In the genomic region with DNA sequence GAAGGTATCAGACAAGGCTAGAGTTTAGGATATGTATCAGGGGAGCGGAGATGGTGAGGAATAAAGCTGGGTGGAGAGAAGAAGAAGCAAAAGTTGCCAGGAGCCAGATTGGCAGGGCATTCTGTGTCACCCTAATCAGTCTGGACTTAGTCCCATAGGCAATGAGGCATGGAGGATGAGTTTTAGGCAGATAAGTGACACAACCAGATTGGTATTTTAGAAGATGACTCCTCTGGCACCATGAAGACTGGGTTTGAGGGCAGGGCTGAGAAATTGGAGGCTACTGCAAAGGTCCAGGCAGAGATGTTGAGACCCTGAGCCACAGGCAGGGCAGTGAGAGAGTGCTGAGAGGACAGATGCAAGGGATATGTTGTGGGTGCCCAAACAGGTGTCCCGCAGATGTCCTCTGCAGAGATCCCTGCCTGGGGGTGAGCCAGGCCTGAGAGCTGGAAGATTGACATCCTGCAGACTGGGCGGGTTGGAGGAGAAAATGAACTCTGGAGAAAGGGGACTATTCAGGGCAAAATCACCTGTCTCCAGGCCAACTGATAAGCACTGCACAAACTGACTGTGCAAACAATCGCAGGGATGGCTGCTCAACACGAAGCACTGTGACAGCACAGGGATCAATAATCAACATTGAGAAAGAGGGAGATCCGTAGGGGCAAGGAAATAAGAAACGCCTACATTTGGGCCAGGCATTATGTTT, we compare ENCODE assay signal across 1 cellular context.
A peak's percentile ranks its signal among the peaks of the same experiment; 100 is the strongest.
TF ChIP-seq lines count a peak whose summit lies in the region.

No MANE protein-coding gene starts in this region.

TF ChIP-seq in HepG2, 621 proteins besides CTCF, POLR2A, EP300 and RAD21 (continued from another document):
- TF ChIP-seq, protein P1, sequence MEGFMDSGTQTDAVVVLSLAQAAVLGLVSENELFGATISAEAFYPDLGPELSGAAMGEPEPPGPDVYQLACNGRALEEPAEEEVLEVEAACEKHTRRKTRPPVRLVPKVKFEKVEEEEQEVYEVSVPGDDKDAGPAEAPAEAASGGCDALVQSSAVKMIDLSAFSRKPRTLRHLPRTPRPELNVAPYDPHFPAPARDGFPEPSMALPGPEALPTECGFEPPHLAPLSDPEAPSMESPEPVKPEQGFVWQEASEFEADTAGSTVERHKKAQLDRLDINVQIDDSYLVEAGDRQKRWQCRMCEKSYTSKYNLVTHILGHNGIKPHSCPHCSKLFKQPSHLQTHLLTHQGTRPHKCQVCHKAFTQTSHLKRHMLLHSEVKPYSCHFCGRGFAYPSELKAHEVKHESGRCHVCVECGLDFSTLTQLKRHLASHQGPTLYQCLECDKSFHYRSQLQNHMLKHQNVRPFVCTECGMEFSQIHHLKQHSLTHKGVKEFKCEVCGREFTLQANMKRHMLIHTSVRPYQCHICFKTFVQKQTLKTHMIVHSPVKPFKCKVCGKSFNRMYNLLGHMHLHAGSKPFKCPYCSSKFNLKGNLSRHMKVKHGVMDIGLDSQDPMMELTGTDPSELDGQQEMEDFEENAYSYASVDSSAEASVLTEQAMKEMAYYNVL (CRISPR knock-in tag; IDR thresholded peaks at IDR 0.05; ENCODE audit: borderline replicate concordance) = peak; percentile 42; the same call in 1 of the 2 replicates
- no peak for TF ChIP-seq KDM5B (CRISPR knock-in tag; IDR thresholded peaks at IDR 0.05; ENCODE audit: borderline replicate concordance)
- peak; percentile 66 for TF ChIP-seq PHF21A (CRISPR knock-in tag; IDR thresholded peaks at IDR 0.05)
- TF ChIP-seq, protein P2, sequence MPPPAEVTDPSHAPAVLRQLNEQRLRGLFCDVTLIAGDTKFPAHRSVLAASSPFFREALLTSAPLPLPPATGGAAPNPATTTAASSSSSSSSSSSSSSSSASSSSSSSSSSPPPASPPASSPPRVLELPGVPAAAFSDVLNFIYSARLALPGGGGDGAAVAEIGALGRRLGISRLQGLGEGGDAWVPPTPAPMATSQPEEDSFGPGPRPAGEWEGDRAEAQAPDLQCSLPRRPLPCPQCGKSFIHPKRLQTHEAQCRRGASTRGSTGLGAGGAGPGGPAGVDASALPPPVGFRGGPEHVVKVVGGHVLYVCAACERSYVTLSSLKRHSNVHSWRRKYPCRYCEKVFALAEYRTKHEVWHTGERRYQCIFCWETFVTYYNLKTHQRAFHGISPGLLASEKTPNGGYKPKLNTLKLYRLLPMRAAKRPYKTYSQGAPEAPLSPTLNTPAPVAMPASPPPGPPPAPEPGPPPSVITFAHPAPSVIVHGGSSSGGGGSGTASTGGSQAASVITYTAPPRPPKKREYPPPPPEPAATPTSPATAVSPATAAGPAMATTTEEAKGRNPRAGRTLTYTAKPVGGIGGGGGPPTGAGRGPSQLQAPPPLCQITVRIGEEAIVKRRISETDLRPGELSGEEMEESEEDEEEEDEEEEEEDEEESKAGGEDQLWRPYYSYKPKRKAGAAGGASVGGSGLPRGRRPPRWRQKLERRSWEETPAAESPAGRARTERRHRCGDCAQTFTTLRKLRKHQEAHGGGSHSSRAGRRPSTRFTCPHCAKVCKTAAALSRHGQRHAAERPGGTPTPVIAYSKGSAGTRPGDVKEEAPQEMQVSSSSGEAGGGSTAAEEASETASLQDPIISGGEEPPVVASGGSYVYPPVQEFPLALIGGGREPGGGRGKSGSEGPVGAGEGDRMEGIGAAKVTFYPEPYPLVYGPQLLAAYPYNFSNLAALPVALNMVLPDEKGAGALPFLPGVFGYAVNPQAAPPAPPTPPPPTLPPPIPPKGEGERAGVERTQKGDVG (CRISPR knock-in tag; IDR thresholded peaks at IDR 0.05; ENCODE audit: borderline replicate concordance) = no peak
- no peak for TF ChIP-seq SOX6 (IDR thresholded peaks at IDR 0.05)
- TF ChIP-seq SOX6 (CRISPR knock-in tag; IDR thresholded peaks at IDR 0.05) = peak; percentile 77
- 0 out of 2 replicates have a peak, but pooled peaks have one; percentile 33 for TF ChIP-seq MEIS1 (CRISPR knock-in tag; IDR thresholded peaks at IDR 0.05; ENCODE audit: borderline replicate concordance)
- peak; percentile 85 for TF ChIP-seq AHDC1 (CRISPR knock-in tag; IDR thresholded peaks at IDR 0.05; ENCODE audit: borderline replicate concordance)
- TF ChIP-seq MAFK (conservative IDR thresholded peaks at IDR 0.05 in 1 of 2, IDR thresholded peaks at IDR 0.05 in 1 of 2; ENCODE audit: low read length in 2 of 2) = no peak
- TF ChIP-seq HNF4A (CRISPR knock-in tag; IDR thresholded peaks at IDR 0.05) = peak; percentile 59; the same call in 1 of the 2 replicates
- no peak for TF ChIP-seq ZNF772 (CRISPR knock-in tag; IDR thresholded peaks at IDR 0.05)
- TF ChIP-seq RARA (CRISPR knock-in tag; IDR thresholded peaks at IDR 0.05) = 0 out of 2 replicates have a peak, but pooled peaks have one; percentile 16
- no peak for TF ChIP-seq MBD4 (IDR thresholded peaks at IDR 0.05; ENCODE audit: borderline replicate concordance, low read length)
- no peak for TF ChIP-seq SIX4 (CRISPR knock-in tag; IDR thresholded peaks at IDR 0.05)
- TF ChIP-seq, protein P3, sequence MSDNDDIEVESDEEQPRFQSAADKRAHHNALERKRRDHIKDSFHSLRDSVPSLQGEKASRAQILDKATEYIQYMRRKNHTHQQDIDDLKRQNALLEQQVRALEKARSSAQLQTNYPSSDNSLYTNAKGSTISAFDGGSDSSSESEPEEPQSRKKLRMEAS (IDR thresholded peaks at IDR 0.05) = peak; percentile 66
- peak; percentile 70 for TF ChIP-seq CEBPG (CRISPR knock-in tag; IDR thresholded peaks at IDR 0.05)
- peak; percentile 58; the same call in 1 of the 2 replicates for TF ChIP-seq TBX2 (CRISPR knock-in tag; IDR thresholded peaks at IDR 0.05; ENCODE audit: borderline replicate concordance)
- TF ChIP-seq GFI1 (CRISPR knock-in tag; IDR thresholded peaks at IDR 0.05; ENCODE audit: borderline replicate concordance) = peak; percentile 74
- no peak for TF ChIP-seq ZNF451 (CRISPR knock-in tag; IDR thresholded peaks at IDR 0.05)
- TF ChIP-seq HNF4G (IDR thresholded peaks at IDR 0.05; ENCODE audit: borderline replicate concordance, low read depth, low read length) = peak; percentile 60; the same call in 1 of the 2 replicates
- TF ChIP-seq HNF4G (CRISPR knock-in tag; IDR thresholded peaks at IDR 0.05; ENCODE audit: borderline replicate concordance, low read depth) = no peak
- TF ChIP-seq ZNF607 (CRISPR knock-in tag; IDR thresholded peaks at IDR 0.05; ENCODE audit: borderline replicate concordance) = peak; percentile 52; the same call in 1 of the 2 replicates
- TF ChIP-seq SCMH1 (CRISPR knock-in tag; IDR thresholded peaks at IDR 0.05; ENCODE audit: borderline replicate concordance) = no peak
- TF ChIP-seq ZMYM4 (CRISPR knock-in tag; IDR thresholded peaks at IDR 0.05) = 0 out of 2 replicates have a peak, but pooled peaks have one; percentile 60
- TF ChIP-seq, protein P4, sequence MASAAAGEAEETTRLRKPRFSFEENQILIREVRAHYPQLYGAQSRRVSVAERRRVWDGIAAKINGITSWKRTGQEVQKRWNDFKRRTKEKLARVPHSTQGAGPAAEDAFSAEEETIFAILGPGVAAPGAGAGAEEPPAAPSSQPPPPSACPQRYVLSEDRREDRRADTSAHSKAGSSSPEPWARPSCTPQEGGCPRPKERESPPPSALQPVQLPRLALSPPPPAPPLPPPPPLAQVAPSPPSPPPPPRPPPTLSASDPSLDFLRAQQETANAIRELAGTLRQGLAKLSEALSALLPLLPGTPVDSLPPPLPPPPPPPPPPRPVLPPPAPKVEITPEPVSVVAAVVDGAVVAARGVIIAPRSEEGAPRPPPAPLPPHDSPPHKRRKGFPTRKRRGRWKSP (CRISPR knock-in tag; IDR thresholded peaks at IDR 0.05) = 0 out of 2 replicates have a peak, but pooled peaks have one; percentile 36
- TF ChIP-seq ZNF644 (CRISPR knock-in tag; IDR thresholded peaks at IDR 0.05; ENCODE audit: low read depth) = 0 out of 2 replicates have a peak, but pooled peaks have one; percentile 31
